In the genomic region with DNA sequence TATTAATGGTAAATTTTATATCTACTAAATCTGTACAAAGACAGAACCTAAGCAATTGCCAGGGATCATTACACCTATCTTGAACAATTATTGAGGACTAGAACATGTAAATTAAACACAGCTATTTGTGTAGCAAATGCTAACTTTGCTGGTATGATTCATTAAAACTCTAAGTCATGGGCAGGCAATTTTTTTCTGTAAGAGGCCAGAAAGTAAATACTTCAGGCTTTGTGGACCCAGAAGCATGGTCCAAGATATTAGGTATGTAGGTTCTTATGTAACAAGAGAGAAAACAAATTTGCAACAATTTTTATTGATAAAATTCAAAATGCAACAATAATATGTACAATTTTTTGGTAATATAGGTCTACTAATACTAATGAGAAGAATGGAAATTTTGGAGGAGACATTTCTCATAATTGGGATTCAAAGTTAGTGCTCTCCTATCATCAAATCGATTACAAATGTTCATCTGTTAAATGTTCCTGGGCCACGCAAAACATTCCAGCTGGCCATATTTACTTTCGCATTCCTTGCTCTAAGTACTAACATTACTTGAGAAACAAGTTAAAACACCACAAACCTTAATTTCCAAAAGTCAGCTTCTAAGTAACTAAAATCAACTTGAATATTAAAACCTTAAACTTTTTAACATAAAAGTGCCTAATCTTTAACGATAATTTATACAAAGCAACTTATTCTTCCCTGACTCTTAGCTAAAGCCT, we compare ENCODE assay signal across 12 cellular contexts. TPM values are rescaled to one million over a fixed set of nuclear protein-coding genes. Genes with fewer than 3 reads are reported as not detected.
A peak's percentile ranks its signal among the peaks of the same experiment; 100 is the strongest.
DNase-seq lines count a peak whose midpoint lies in the region; ATAC-seq, FAIRE-seq and TF ChIP-seq lines count a peak whose summit lies in the region.
"Had no signal": no experiment of that assay in that cellular context is flagged by ENCODE, and none has a peak within 500 bp of the region (broad histone marks: within the 10 kb centered on the region; RNA-seq: fewer than 3 reads in every experiment).

No MANE protein-coding gene starts in this region.

- H3K27me3 ChIP-seq in HepG2 (ENCODE audit: control insufficient read depth in 1 of 2, insufficient read depth in 2 of 2, low read length in 2 of 2) (no peaks in the 10 kb centered on the region; a peak in 1 of 5 replicates), right lobe of liver (no peaks in the 10 kb centered on the region), adipocyte (replicated peaks; ENCODE audit: control insufficient read depth, insufficient read depth, low read length) (no peaks in the 10 kb centered on the region), prostate gland (replicated peaks; ENCODE audit: insufficient read depth) (no peaks in the 10 kb centered on the region)
- H3K27me3 ChIP-seq: BLaER1, heart right ventricle, neutrophil had no signal

- peak overlapping the region; percentile 67 for H3K4me3 Mint-ChIP-seq in type B pancreatic cell

- TF ChIP-seq RAD21 in HepG2 (CRISPR knock-in tag; IDR thresholded peaks at IDR 0.05), result no peak

- no peak for DNase-seq in HepG2 (ENCODE audit: low spot score)
- no peak for DNase-seq in right lobe of liver
- DNase-seq in adipocyte (ENCODE audit: low read depth), result peak; percentile 56
- DNase-seq in iris pigment epithelial cell (ENCODE audit: low read depth), result peak; percentile 76
- DNase-seq in type B pancreatic cell (ENCODE audit: extremely low spot score, unreplicated experiment), result no peak
- no peak for DNase-seq in NCI-H526 treated with DMSO at 0.1 percent for 48 hours (lab: John Stamatoyannopoulos, UW)
- DNase-seq in prostate gland (ENCODE audit: low spot score), result no peak
- DNase-seq: heart right ventricle, NCI-H524 had no signal

- POLR2A ChIA-PET in HepG2 (lab: Yijun Ruan, JAX), result no interaction called here

- peaks cover 3% of the 10 kb centered on the region for H3K9me3 Mint-ChIP-seq in type B pancreatic cell

- peaks cover 41% of the 10 kb centered on the region for H3K4me1 ChIP-seq in HepG2 (ENCODE audit: insufficient read depth, low read length)
- peaks cover 0 to 30% (median 13%) of the 10 kb centered on the region in 4 donors for H3K4me1 ChIP-seq in right lobe of liver
- peaks cover 55% of the 10 kb centered on the region for H3K4me1 ChIP-seq in adipocyte (ENCODE audit: control insufficient read depth, insufficient read depth, low read length)
- no peaks in the 10 kb centered on the region for H3K4me1 ChIP-seq in prostate gland (replicated peaks)

- no peaks in the 10 kb centered on the region for H3K27me3 Mint-ChIP-seq in type B pancreatic cell

- peaks cover 15% of the 10 kb centered on the region for H4K20me1 ChIP-seq in HepG2 (ENCODE audit: insufficient read depth, low read length)

- BruUV-seq in HepG2 (replicated peaks; lab: Mats Ljungman, UMichigan), result no TSS peak

- H3K79me2 ChIP-seq in HepG2 (ENCODE audit: insufficient read depth, low read length), result peaks cover 93% of the 10 kb centered on the region

- H2AFZ ChIP-seq in HepG2 (ENCODE audit: low read length), result no peak overlapping the region

- peak overlapping the region; percentile 75 for H3K4me2 ChIP-seq in HepG2 (ENCODE audit: low read depth, low read length)
- H3K4me2 ChIP-seq: BLaER1 had no signal

- H3K27ac ChIP-seq in HepG2 (ENCODE audit: extremely low read length, insufficient read depth, low read length), result no peak overlapping the region
- no peak overlapping the region for H3K27ac ChIP-seq in right lobe of liver
- no peak overlapping the region for H3K27ac ChIP-seq in prostate gland
- H3K27ac ChIP-seq: BLaER1, neutrophil had no signal

- TF ChIP-seq EP300 in HepG2 (IDR thresholded peaks at IDR 0.05; ENCODE audit: low read depth in 2 of 2, low read length in 2 of 2) (no peak), HepG2 (CRISPR knock-in tag; IDR thresholded peaks at IDR 0.05; ENCODE audit: borderline replicate concordance) (no peak)

- in situ Hi-C loops in HepG2 (cut with HindIII; ENCODE audit: extremely low pct_ligation_motif_present, low pct_unique_long_range_greater_than_20kb), result loop anchor here (10.0 kb wide), 1 partner anchor 245 kb away; no protein-coding TSS in a partner anchor

- H3K9me3 ChIP-seq in HepG2 (ENCODE audit: low read length) (no peaks in the 10 kb centered on the region), right lobe of liver (no peaks in the 10 kb centered on the region), adipocyte (ENCODE audit: control insufficient read depth, low read length) (no peaks in the 10 kb centered on the region), prostate gland (no peaks in the 10 kb centered on the region)
- H3K9me3 ChIP-seq: BLaER1, heart right ventricle, neutrophil had no signal

- peaks cover 27% of the 10 kb centered on the region for H3K4me1 Mint-ChIP-seq in type B pancreatic cell (ENCODE audit: unreplicated experiment)

- H3K9ac ChIP-seq in HepG2 (ENCODE audit: insufficient read depth, low read depth, low read length) (0 out of 2 replicates have a peak overlapping the region, but pooled peaks have one; percentile 21), adipocyte (ENCODE audit: low read length) (peak overlapping the region; percentile 95)
- H3K9ac ChIP-seq: BLaER1 had no signal

- no peak for ATAC-seq in HepG2
- no peak for ATAC-seq in right lobe of liver
- no peak for ATAC-seq in HG03159 (IDR thresholded peaks at IDR 0.05; ENCODE audit: unreplicated experiment)

- H3K36me3 Mint-ChIP-seq in type B pancreatic cell, result peaks cover 26% of the 10 kb centered on the region

- no peak for TF ChIP-seq POLR2A in HepG2 (IDR thresholded peaks at IDR 0.05; ENCODE audit: insufficient read depth in 1 of 2, low read depth in 2 of 2, low read length in 2 of 2)
- TF ChIP-seq POLR2A in right lobe of liver (IDR thresholded peaks at IDR 0.05), result no peak
- no peak for TF ChIP-seq POLR2A in prostate gland (IDR thresholded peaks at IDR 0.05)

- peaks cover 0 to 3% of the 10 kb centered on the region in 2 experiments; a peak in 2 of 5 replicates for H3K36me3 ChIP-seq in HepG2 (replicated peaks in 1 of 2; ENCODE audit: control insufficient read depth in 1 of 2, insufficient read depth in 2 of 2, low read length in 2 of 2)
- no peaks in the 10 kb centered on the region for H3K36me3 ChIP-seq in right lobe of liver
- H3K36me3 ChIP-seq in adipocyte (ENCODE audit: control insufficient read depth, insufficient read depth, low read length, severe bottlenecking), result no peaks in the 10 kb centered on the region
- H3K36me3 ChIP-seq in prostate gland, result no peaks in the 10 kb centered on the region
- H3K36me3 ChIP-seq: neutrophil had no signal

- 78% methylated on average over 4 of the region's 4 CpGs for WGBS in HepG2 (ENCODE audit: low lambda C conversion rate)
- 60% methylated on average over 4 of the region's 4 CpGs for WGBS in right lobe of liver (ENCODE audit: insufficient coverage, low coverage, low lambda C conversion rate, missing lambda C conversion rate)
- WGBS in prostate gland, result 52% methylated on average over 4 of the region's 4 CpGs

- intact Hi-C loops in HepG2 (cut with micrococcal nuclease; ENCODE audit: unreplicated experiment), result no loop called here
- intact Hi-C loops in right lobe of liver (cut with DNase I), result no loop called here
- intact Hi-C loops in prostate gland (cut with DNase I), result no loop called here

- H3K27ac Mint-ChIP-seq in type B pancreatic cell, result peak overlapping the region; percentile 5

- FAIRE-seq in HepG2 (lab: Jason Lieb, UNC), result peak; percentile 12

- TF ChIP-seq CTCF in HepG2 (CRISPR knock-in tag; IDR thresholded peaks at IDR 0.05) (no peak), right lobe of liver (IDR thresholded peaks at IDR 0.05) (no peak), type B pancreatic cell (conservative IDR thresholded peaks at IDR 0.05) (no peak), prostate gland (IDR thresholded peaks at IDR 0.05) (no peak)

- CTCF ChIA-PET in HepG2 (lab: Yijun Ruan, JAX; ENCODE audit: low intra/inter-chr PET ratio, low total read pairs), result no interaction called here

- H3K4me3 ChIP-seq in HepG2 (replicated peaks in 1 of 3; ENCODE audit: insufficient read depth in 1 of 3, low read depth in 2 of 3, low read length in 3 of 3) (no peak overlapping the region), right lobe of liver (no peak overlapping the region), adipocyte (ENCODE audit: low read length) (peak overlapping the region; percentile 98), prostate gland (no peak overlapping the region)
- H3K4me3 ChIP-seq: BLaER1, heart right ventricle had no signal

RNA-seq across cellular contexts. Expression of a gene that starts 4.3 kb away (rescaled TPM):
- total RNA-seq in HepG2 (2016; rRNA removed; fragmentation: Illumina TruSeq; extraction: Trizol) (38.4 and 54.4 TPM in 2 replicates), right lobe of liver (10 to 100 TPM; 40.1 to 66.8 (median 62.2) TPM), type B pancreatic cell (ENCODE audit: low replicate concordance) (78.7 and 146 TPM in 2 replicates), prostate gland (10 to 100 TPM; 60.5 to 82.3 TPM)
- 1.8 and 2.4 TPM in 2 replicates for total RNA-seq in HepG2 (2016; cell fraction: cytosol; rRNA removed; fragmentation: Illumina TruSeq; extraction: Trizol; ENCODE audit: low read depth)
- 32.4 and 47.0 TPM in 2 replicates for total RNA-seq in HepG2 (2016; cell fraction: insoluble cytoplasmic fraction; rRNA removed; fragmentation: Illumina TruSeq; extraction: Trizol)
- 9.9 and 10.6 TPM in 2 replicates for total RNA-seq in HepG2 (2016; cell fraction: membrane; rRNA removed; fragmentation: Illumina TruSeq; extraction: Trizol)
- total RNA-seq in HepG2 (2016; cell fraction: nucleus; rRNA removed; fragmentation: Illumina TruSeq; extraction: Trizol), result 57.2 and 65.2 TPM in 2 replicates
- 14.9 and 17.6 TPM in 2 replicates for polyA plus RNA-seq in HepG2 (2011; rRNA removed)
- 6.1 and 11.4 TPM in 2 replicates for polyA plus RNA-seq in HepG2 (2011; cell fraction: cytosol; rRNA removed)
- 11.2 and 15.5 TPM in 2 replicates for polyA plus RNA-seq in HepG2 (2011; cell fraction: nucleus; rRNA removed)
- polyA plus RNA-seq in HepG2 (2012), result 53.2 and 56.8 TPM in 2 replicates
- polyA plus RNA-seq in HepG2 (2016; cell fraction: cytosol; fragmentation: Illumina TruSeq; extraction: Trizol; ENCODE audit: low read depth), result 1.9 TPM in 2 replicates
- 28.3 and 31.1 TPM in 2 replicates for polyA plus RNA-seq in HepG2 (2016; cell fraction: insoluble cytoplasmic fraction; fragmentation: Illumina TruSeq; extraction: Trizol; ENCODE audit: low read depth)
- polyA plus RNA-seq in HepG2 (2016; cell fraction: membrane; fragmentation: Illumina TruSeq; extraction: Trizol; ENCODE audit: low read depth), result 5.5 and 5.6 TPM in 2 replicates
- polyA plus RNA-seq in HepG2 (2016; cell fraction: nucleus; fragmentation: Illumina TruSeq; extraction: Trizol; ENCODE audit: insufficient read depth, low read depth), result 68.9 and 74.9 TPM in 2 replicates
- 7.4 and 11.2 TPM in 2 replicates for polyA minus RNA-seq in HepG2 (2011; rRNA and poly(A)+ RNA removed; ENCODE audit: low replicate concordance)
- 18.1 and 24.4 TPM in 2 replicates for polyA minus RNA-seq in HepG2 (2011; cell fraction: cytosol; rRNA and poly(A)+ RNA removed)
- polyA minus RNA-seq in HepG2 (2011; cell fraction: nucleus; rRNA and poly(A)+ RNA removed), result 28.7 and 32.2 TPM in 2 replicates

RNA-seq across cellular contexts. Expression of a gene that starts 36.7 kb away (rescaled TPM):
- total RNA-seq in HepG2 (2016; rRNA removed; fragmentation: Illumina TruSeq; extraction: Trizol) (481 and 556 TPM in 2 replicates), right lobe of liver (100 to 1,000 TPM; 159 to 345 (median 218) TPM), type B pancreatic cell (ENCODE audit: low replicate concordance) (370 and 456 TPM in 2 replicates), prostate gland (100 to 1,000 TPM; 136 to 724 TPM)
- 280 and 328 TPM in 2 replicates for total RNA-seq in HepG2 (2016; cell fraction: cytosol; rRNA removed; fragmentation: Illumina TruSeq; extraction: Trizol; ENCODE audit: low read depth)
- 517 and 605 TPM in 2 replicates for total RNA-seq in HepG2 (2016; cell fraction: insoluble cytoplasmic fraction; rRNA removed; fragmentation: Illumina TruSeq; extraction: Trizol)
- 294 and 325 TPM in 2 replicates for total RNA-seq in HepG2 (2016; cell fraction: membrane; rRNA removed; fragmentation: Illumina TruSeq; extraction: Trizol)
- total RNA-seq in HepG2 (2016; cell fraction: nucleus; rRNA removed; fragmentation: Illumina TruSeq; extraction: Trizol), result 231 and 261 TPM in 2 replicates
- polyA plus RNA-seq in HepG2 (2011; rRNA removed), result 311 and 407 TPM in 2 replicates
- 137 and 186 TPM in 2 replicates for polyA plus RNA-seq in HepG2 (2011; cell fraction: cytosol; rRNA removed)
- 59.1 and 61.9 TPM in 2 replicates for polyA plus RNA-seq in HepG2 (2011; cell fraction: nucleus; rRNA removed)
- 241 and 395 TPM in 2 replicates for polyA plus RNA-seq in HepG2 (2012)
- 218 and 256 TPM in 2 replicates for polyA plus RNA-seq in HepG2 (2016; cell fraction: cytosol; fragmentation: Illumina TruSeq; extraction: Trizol; ENCODE audit: low read depth)
- polyA plus RNA-seq in HepG2 (2016; cell fraction: insoluble cytoplasmic fraction; fragmentation: Illumina TruSeq; extraction: Trizol; ENCODE audit: low read depth), result 311 and 334 TPM in 2 replicates
- 165 and 228 TPM in 2 replicates for polyA plus RNA-seq in HepG2 (2016; cell fraction: membrane; fragmentation: Illumina TruSeq; extraction: Trizol; ENCODE audit: low read depth)
- polyA plus RNA-seq in HepG2 (2016; cell fraction: nucleus; fragmentation: Illumina TruSeq; extraction: Trizol; ENCODE audit: insufficient read depth, low read depth), result 278 and 326 TPM in 2 replicates
- polyA minus RNA-seq in HepG2 (2011; rRNA and poly(A)+ RNA removed; ENCODE audit: low replicate concordance), result 63.3 and 108 TPM in 2 replicates
- polyA minus RNA-seq in HepG2 (2011; cell fraction: cytosol; rRNA and poly(A)+ RNA removed), result 36.2 and 38.6 TPM in 2 replicates
- 17.8 and 18.6 TPM in 2 replicates for polyA minus RNA-seq in HepG2 (2011; cell fraction: nucleus; rRNA and poly(A)+ RNA removed)

Comparison
In these comparisons a context has a peak if more than half of its experiments do, and no peak if none do; other contexts are left out.
1. DNase-seq: peak in adipocyte (single experiment) and iris pigment epithelial cell (single experiment); none in HepG2 (single experiment), right lobe of liver (0 of 3), type B pancreatic cell (single experiment), NCI-H526 treated with DMSO at 0.1 percent for 48 hours (single experiment) and prostate gland (single experiment).